ENCODE assay signal across 8 cellular contexts in genomic region chr20:61523145-61523544, GRCh38.
"Had no signal": no experiment of that assay in that cellular context is flagged by ENCODE, and none has a peak within 500 bp of the region (broad histone marks: within the 10 kb centered on the region; RNA-seq: fewer than 3 reads in every experiment).

No MANE protein-coding gene starts in this region.

- ATAC-seq: K562 had no signal

- H3K9me3 Mint-ChIP-seq: H9 had no signal

- H3K9ac ChIP-seq: GM23248 had no signal

- H3K4me3 Mint-ChIP-seq: H9 had no signal

- DNase-seq: GM23248, GOT3, H9, HCEC 1CT, IMR-90 had no signal

- H3K27ac Mint-ChIP-seq: H9 had no signal

- FAIRE-seq: H54, K562 had no signal

- H3K27ac ChIP-seq: GM23248, HL-60 had no signal

- H3K4me3 ChIP-seq: GM23248, K562 had no signal
